7 cellular contexts compared by ENCODE assay signal in genomic region chr7:138097064-138097741, GRCh38.
DNase-seq lines count a peak whose midpoint lies in the region; ATAC-seq and TF ChIP-seq lines count a peak whose summit lies in the region.

No MANE protein-coding gene starts in this region.

- peak; percentile 41 for DNase-seq in SW480 (ENCODE audit: low spot score)
- peak; percentile 37 for DNase-seq in left kidney (ENCODE audit: low read depth, low spot score)
- DNase-seq in foreskin melanocyte = no peak
- DNase-seq in activated CD4-positive, CD25-positive, alpha-beta regulatory T cell (lab: John Stamatoyannopoulos, UW) = no peak

- peak; percentile 59 for TF ChIP-seq CTCF in GM12873 (IDR thresholded peaks at IDR 0.05; ENCODE audit: insufficient read depth, low read depth, low read length, missing control alignments)

- peak; percentile 49 for ATAC-seq in HG03342 (IDR thresholded peaks at IDR 0.05; ENCODE audit: unreplicated experiment)
- no peak for ATAC-seq in GM19467 (IDR thresholded peaks at IDR 0.05; ENCODE audit: unreplicated experiment)

Comparison
In these comparisons a context has a peak if more than half of its experiments do, and no peak if none do; other contexts are left out.
1. DNase-seq: peak in SW480 (single experiment) and left kidney (single experiment); none in foreskin melanocyte (single experiment) and activated CD4-positive, CD25-positive, alpha-beta regulatory T cell (0 of 4).